28 cellular contexts compared by ENCODE assay signal in the genomic region with DNA sequence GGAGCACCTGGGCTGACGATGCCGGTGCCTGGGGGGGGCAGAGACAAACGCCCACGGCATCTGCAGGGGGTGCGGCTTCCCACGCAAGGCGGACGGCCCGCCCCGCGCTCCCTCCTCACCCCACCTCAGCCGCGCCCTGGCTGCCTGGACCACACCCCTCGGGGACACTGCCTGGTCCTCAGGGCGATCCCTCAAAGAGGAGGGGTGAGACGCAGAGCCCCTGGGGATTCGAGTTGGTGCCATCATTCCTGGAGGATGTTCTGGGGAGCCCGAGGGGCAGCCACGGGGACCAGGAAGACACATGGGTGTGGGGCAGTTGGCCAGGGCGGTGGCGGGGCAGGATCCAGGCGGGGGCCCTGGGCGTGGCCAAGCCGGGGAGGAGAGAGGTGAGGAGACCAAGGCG. TPM values are rescaled to one million over a fixed set of nuclear protein-coding genes. Genes with fewer than 3 reads are reported as not detected.
A peak's percentile ranks its signal among the peaks of the same experiment; 100 is the strongest.
DNase-seq lines count a peak whose midpoint lies in the region; ATAC-seq and TF ChIP-seq lines count a peak whose summit lies in the region.
"Had no signal": no experiment of that assay in that cellular context is flagged by ENCODE, and none has a peak within 500 bp of the region (broad histone marks: within the 10 kb centered on the region; RNA-seq: fewer than 3 reads in every experiment).

No MANE protein-coding gene starts in this region.

- no peak for TF ChIP-seq POLR2A in ovary (IDR thresholded peaks at IDR 0.05)

- H3K4me1 ChIP-seq in colonic mucosa, result no peaks in the 10 kb centered on the region
- H3K4me1 ChIP-seq in ovary (ENCODE audit: insufficient read depth), result no peaks in the 10 kb centered on the region

- no peak overlapping the region for H3K9ac ChIP-seq in colonic mucosa (ENCODE audit: low read depth in 2 of 2, low read length in 2 of 2)
- H3K9ac ChIP-seq: KMS-11 had no signal

- H3K4me3 ChIP-seq in colonic mucosa, result no peak overlapping the region
- H3K4me3 ChIP-seq in ovary, result no peak overlapping the region
- H3K4me3 ChIP-seq: Peyer's patch, smooth muscle cell had no signal

- peaks cover 4% of the 10 kb centered on the region for H3K36me3 Mint-ChIP-seq in activated T-cell treated with anti-CD3 and anti-CD28 coated beads, Interleukin-2, amount 50 U/mL, for 4 hours (ENCODE audit: insufficient read depth)
- H3K36me3 Mint-ChIP-seq: activated CD8-positive, alpha-beta memory T cell treated with anti-CD3 and anti-CD28 coated beads, Interleukin-2, amount 10 ng/mL, durations not matched to agents 7 days and 5 days; activated naive CD8-positive, alpha-beta T cell had no signal

- H3K4me1 Mint-ChIP-seq in activated T-cell treated with anti-CD3 and anti-CD28 coated beads, Interleukin-2, amount 50 U/mL, for 4 hours (ENCODE audit: low read depth), result peaks cover 10% of the 10 kb centered on the region

- H3K9me3 Mint-ChIP-seq in activated T-cell treated with anti-CD3 and anti-CD28 coated beads, Interleukin-2, amount 50 U/mL, for 4 hours, result no peaks in the 10 kb centered on the region
- H3K9me3 Mint-ChIP-seq: activated T-helper 17 cell treated with anti-CD3 and anti-CD28 coated beads, Interleukin-2, amount 50 U/mL, for 72 hours; central memory CD8-positive, alpha-beta T cell; stimulated activated naive CD8-positive, alpha-beta T cell treated with anti-CD3 and anti-CD28 coated beads, Interleukin-15, amount 100 ng/mL, for 72 hours; T-helper 1 cell treated with Interleukin-12 subunit alpha and Interleukin-12 subunit beta and Interleukin-4 antibody, amounts not matched to agents 30 μg/mL and 1 μg/mL, for 36 hours had no signal

- no peaks in the 10 kb centered on the region for H3K9me3 ChIP-seq in colonic mucosa
- no peaks in the 10 kb centered on the region for H3K9me3 ChIP-seq in ovary
- H3K9me3 ChIP-seq: Peyer's patch had no signal

- H3K27ac ChIP-seq in colonic mucosa, result no peak overlapping the region
- H3K27ac ChIP-seq in ovary, result no peak overlapping the region
- H3K27ac ChIP-seq: epithelial cell of prostate, KMS-11, Peyer's patch had no signal

- WGBS in ovary, 3 donors, result 85 to 90% (median 85%) methylated on average over 17 to 25 of the region's 25 CpGs

- TF ChIP-seq EP300 in ovary (IDR thresholded peaks at IDR 0.05), result no peak

- H3K36me3 ChIP-seq in colonic mucosa, result no peaks in the 10 kb centered on the region
- H3K36me3 ChIP-seq in ovary, result no peaks in the 10 kb centered on the region

- no peaks in the 10 kb centered on the region for H3K27me3 Mint-ChIP-seq in activated T-cell treated with anti-CD3 and anti-CD28 coated beads, Interleukin-2, amount 50 U/mL, for 4 hours (ENCODE audit: low read depth)
- H3K27me3 Mint-ChIP-seq: activated CD8-positive, alpha-beta memory T cell treated with anti-CD3 and anti-CD28 coated beads, Interleukin-2, amount 10 ng/mL, durations not matched to agents 7 days and 5 days; activated naive CD8-positive, alpha-beta T cell; activated T-helper 17 cell treated with anti-CD3 and anti-CD28 coated beads, Interleukin-2, amount 50 U/mL, for 72 hours; central memory CD8-positive, alpha-beta T cell; stimulated activated naive CD8-positive, alpha-beta T cell treated with anti-CD3 and anti-CD28 coated beads, Interleukin-15, amount 100 ng/mL, for 72 hours had no signal

- TF ChIP-seq CTCF in colonic mucosa (IDR thresholded peaks at IDR 0.05), result no peak
- no peak for TF ChIP-seq CTCF in ovary (IDR thresholded peaks at IDR 0.05)

- intact Hi-C loops in colonic mucosa (cut with DNase I), result no loop called here
- intact Hi-C loops in ovary (cut with DNase I), result no loop called here

- peak; percentile 18 for DNase-seq in activated T-cell treated with anti-CD3 and anti-CD28 coated beads, Interleukin-2, amount 50 U/mL, for 1 hour
- no peak for DNase-seq in activated T-cell treated with anti-CD3 and anti-CD28 coated beads, Interleukin-2, amount 50 U/mL, for 4 hours
- DNase-seq in colonic mucosa (peak; percentile 17), ovary (peak in 4 of 5 donors; percentile 20 to 36 (median 28))
- DNase-seq: activated CD4-positive, alpha-beta T cell treated with anti-CD3 and anti-CD28 coated beads for 4 hours; activated CD8-positive, alpha-beta memory T cell treated with anti-CD3 and anti-CD28 coated beads, Interleukin-2, amount 10 ng/mL, durations not matched to agents 7 days and 5 days; AML-193; DMS53; NCI-H146; NCI-H524; NK-92 treated with Interleukin-12 subunit alpha and Interleukin-12 subunit beta, amount 100 ng/mL, for 24 hours; trophoblast cell had no signal

- no peak for ATAC-seq in activated T-cell treated with anti-CD3 and anti-CD28 coated beads, Interleukin-2, amount 50 U/mL, for 4 hours
- no peak for ATAC-seq in HG03039 (IDR thresholded peaks at IDR 0.05; ENCODE audit: unreplicated experiment)
- no peak for ATAC-seq in HG02970 (IDR thresholded peaks at IDR 0.05; ENCODE audit: low FRiP score, unreplicated experiment)
- ATAC-seq: activated CD8-positive, alpha-beta memory T cell treated with anti-CD3 and anti-CD28 coated beads, Interleukin-2, amount 10 ng/mL, durations not matched to agents 7 days and 5 days; activated T-helper 17 cell treated with anti-CD3 and anti-CD28 coated beads, Interleukin-2, amount 50 U/mL, for 72 hours; stimulated activated naive CD8-positive, alpha-beta T cell treated with anti-CD3 and anti-CD28 coated beads, Interleukin-15, amount 100 ng/mL, for 72 hours had no signal

- no peaks in the 10 kb centered on the region for H3K27me3 ChIP-seq in colonic mucosa
- no peaks in the 10 kb centered on the region for H3K27me3 ChIP-seq in ovary
- H3K27me3 ChIP-seq: Peyer's patch had no signal

- no peak overlapping the region for H3K4me3 Mint-ChIP-seq in activated T-cell treated with anti-CD3 and anti-CD28 coated beads, Interleukin-2, amount 50 U/mL, for 4 hours
- H3K4me3 Mint-ChIP-seq: activated CD8-positive, alpha-beta memory T cell treated with anti-CD3 and anti-CD28 coated beads, Interleukin-2, amount 10 ng/mL, durations not matched to agents 7 days and 5 days; activated naive CD8-positive, alpha-beta T cell; activated T-helper 17 cell treated with anti-CD3 and anti-CD28 coated beads, Interleukin-2, amount 50 U/mL, for 72 hours; central memory CD8-positive, alpha-beta T cell; stimulated activated naive CD8-positive, alpha-beta T cell treated with anti-CD3 and anti-CD28 coated beads, Interleukin-15, amount 100 ng/mL, for 72 hours; T-helper 1 cell treated with Interleukin-12 subunit alpha and Interleukin-12 subunit beta and Interleukin-4 antibody, amounts not matched to agents 30 μg/mL and 1 μg/mL, for 36 hours had no signal

RNA-seq across cellular contexts. Expression of a gene that starts 3.9 kb away (rescaled TPM):
- total RNA-seq in activated T-cell treated with anti-CD3 and anti-CD28 coated beads, Interleukin-2, amount 50 U/mL, for 4 hours, result under 1 TPM in 1 of 3 donors, not detected in 2; 0.18 TPM
- total RNA-seq in colonic mucosa (1 to 10 TPM; 5.7 to 7.0 TPM), ovary (1 to 10 TPM in 2 of 7 donors, under 1 TPM in 5; 0.20 to 1.8 (median 0.47) TPM)
- polyA plus RNA-seq in ovary, result under 1 TPM in 1 of 2 donors, not detected in 1; 0.63 TPM
- total RNA-seq: A172; activated CD8-positive, alpha-beta memory T cell treated with anti-CD3 and anti-CD28 coated beads, Interleukin-2, amount 10 ng/mL, durations not matched to agents 7 days and 5 days; astrocyte; HT1080; lung microvascular endothelial cell; pulmonary artery endothelial cell; smooth muscle cell had no signal
- polyA plus RNA-seq: smooth muscle cell had no signal

RNA-seq across cellular contexts. Expression of a gene that starts 6.9 kb away (rescaled TPM):
- total RNA-seq in activated T-cell treated with anti-CD3 and anti-CD28 coated beads, Interleukin-2, amount 50 U/mL, for 4 hours, result 100 to 1,000 TPM in 1 of 3 donors, 10 to 100 TPM in 2; 85.7 to 101 (median 94.7) TPM
- total RNA-seq in colonic mucosa (10 to 100 TPM; 30.0 to 72.8 TPM), ovary (10 to 100 TPM; 42.8 to 72.0 (median 52.3) TPM)
- 10 to 100 TPM in 1 of 2 donors, under 1 TPM in 1; 0.50 to 76.5 TPM for polyA plus RNA-seq in ovary

RNA-seq across cellular contexts. Expression of a gene that starts 7.3 kb away (rescaled TPM):
- 10 to 100 TPM; 15.5 to 20.8 (median 16.8) TPM for total RNA-seq in activated T-cell treated with anti-CD3 and anti-CD28 coated beads, Interleukin-2, amount 50 U/mL, for 4 hours
- total RNA-seq in colonic mucosa (10 to 100 TPM; 32.7 to 35.9 TPM), ovary (10 to 100 TPM; 34.9 to 98.5 (median 57.6) TPM)
- 100 to 1,000 TPM in 1 of 2 donors, 1 to 10 TPM in 1; 2.4 to 138 TPM for polyA plus RNA-seq in ovary

RNA-seq across cellular contexts. Expression of a gene that starts 16.7 kb away (rescaled TPM):
- total RNA-seq in activated T-cell treated with anti-CD3 and anti-CD28 coated beads, Interleukin-2, amount 50 U/mL, for 4 hours, result 100 to 1,000 TPM; 223 to 288 (median 265) TPM
- total RNA-seq in colonic mucosa (100 to 1,000 TPM; 106 to 227 TPM), ovary (10 to 100 TPM; 47.5 to 79.4 (median 53.6) TPM)
- polyA plus RNA-seq in ovary, result 10 to 100 TPM; 31.8 to 61.4 TPM

RNA-seq across cellular contexts. Expression of a gene that starts 17.0 kb away (rescaled TPM):
- total RNA-seq in activated T-cell treated with anti-CD3 and anti-CD28 coated beads, Interleukin-2, amount 50 U/mL, for 4 hours, result 10 to 100 TPM; 30.4 to 39.1 (median 35.7) TPM
- total RNA-seq in colonic mucosa (10 to 100 TPM; 16.7 to 30.6 TPM), ovary (10 to 100 TPM in 6 of 7 donors, 1 to 10 TPM in 1; 6.2 to 19.2 (median 16.1) TPM)
- polyA plus RNA-seq in ovary, result 1 to 10 TPM in 1 of 2 donors, under 1 TPM in 1; 0.83 to 4.6 TPM
